9 cellular contexts compared by ENCODE assay signal in genomic region chr15:76196949-76197315, GRCh38.
DNase-seq lines count a peak whose midpoint lies in the region; ATAC-seq and TF ChIP-seq lines count a peak whose summit lies in the region.
"Had no signal": no experiment of that assay in that cellular context is flagged by ENCODE, and none has a peak within 500 bp of the region (broad histone marks: within the 10 kb centered on the region; RNA-seq: fewer than 3 reads in every experiment).

No MANE protein-coding gene starts in this region.

- peak overlapping the region; percentile 33 for H3K27ac Mint-ChIP-seq in neural progenitor cell
- H3K27ac Mint-ChIP-seq: activated naive CD4-positive, alpha-beta T cell treated with anti-CD3 and anti-CD28 coated beads, Interleukin-2, amount 50 U/mL, for 24 hours had no signal

- H3K4me2 ChIP-seq in neural progenitor cell, result no peak overlapping the region

- no peaks in the 10 kb centered on the region for H3K27me3 ChIP-seq in neural progenitor cell

- no peak overlapping the region for H3K4me3 Mint-ChIP-seq in neural progenitor cell
- H3K4me3 Mint-ChIP-seq: activated naive CD4-positive, alpha-beta T cell treated with anti-CD3 and anti-CD28 coated beads, Interleukin-2, amount 50 U/mL, for 24 hours had no signal

- POLR2A ChIA-PET in HEK293T (lab: Yijun Ruan, JAX), result interaction anchor here (1.4 kb wide), 1 partner anchor 139 kb away, joined by 5 read pairs; the partner anchor contains the start of gene ISL2

- H3K4me1 Mint-ChIP-seq in neural progenitor cell, result peaks cover 44% of the 10 kb centered on the region
- H3K4me1 Mint-ChIP-seq: activated naive CD4-positive, alpha-beta T cell treated with anti-CD3 and anti-CD28 coated beads, Interleukin-2, amount 50 U/mL, for 24 hours had no signal

- no peaks in the 10 kb centered on the region for H3K9me3 Mint-ChIP-seq in neural progenitor cell
- H3K9me3 Mint-ChIP-seq: activated naive CD4-positive, alpha-beta T cell treated with anti-CD3 and anti-CD28 coated beads, Interleukin-2, amount 50 U/mL, for 24 hours had no signal

- no peaks in the 10 kb centered on the region for H3F3A ChIP-seq in neural progenitor cell (ENCODE audit: low read depth)

- no peak for ATAC-seq in HG03045 (IDR thresholded peaks at IDR 0.05; ENCODE audit: unreplicated experiment)

- no peaks in the 10 kb centered on the region for H3K36me3 Mint-ChIP-seq in neural progenitor cell
- H3K36me3 Mint-ChIP-seq: activated naive CD4-positive, alpha-beta T cell treated with anti-CD3 and anti-CD28 coated beads, Interleukin-2, amount 50 U/mL, for 24 hours had no signal

- peak; percentile 77 for DNase-seq in Ammon's horn (ENCODE audit: low spot score)
- peak; percentile 59 for DNase-seq in T1000 (lab: John Stamatoyannopoulos, UW)
- DNase-seq in glomerular visceral epithelial cell (ENCODE audit: extremely low spot score), result peak; percentile 15
- DNase-seq in neural progenitor cell (ENCODE audit: low spot score), result no peak
- DNase-seq in effector CD4-positive, alpha-beta T cell, result no peak
- DNase-seq in OCI-M2 (lab: John Stamatoyannopoulos, UW; ENCODE audit: unreplicated experiment), result no peak
- DNase-seq in HEK293T (ENCODE audit: extremely low spot score), result no peak

- no peak for TF ChIP-seq CTCF in neural progenitor cell (IDR thresholded peaks at IDR 0.05)

- no peaks in the 10 kb centered on the region for H4K20me1 ChIP-seq in neural progenitor cell (ENCODE audit: low read depth)

- H3K36me3 ChIP-seq in neural progenitor cell, result no peaks in the 10 kb centered on the region

- H3K4me1 ChIP-seq in neural progenitor cell, result peaks cover 12% of the 10 kb centered on the region

- no peaks in the 10 kb centered on the region for H3K79me2 ChIP-seq in neural progenitor cell (ENCODE audit: low read depth)

- H3K9ac ChIP-seq in neural progenitor cell, result no peak overlapping the region

- CTCF ChIA-PET in HEK293T (lab: Yijun Ruan, JAX), result interaction anchor here (0.6 to 1.3 kb wide), 4 partner anchors 11 to 667 kb away, joined by 3 to 6 read pairs (median 3); no protein-coding TSS in a partner anchor

- H3K9me3 ChIP-seq in neural progenitor cell (ENCODE audit: low read depth), result no peaks in the 10 kb centered on the region

- no peak overlapping the region for H3K4me3 ChIP-seq in neural progenitor cell

- no peak overlapping the region for H3K27ac ChIP-seq in neural progenitor cell

- no peak overlapping the region for H2AFZ ChIP-seq in neural progenitor cell (replicated peaks)

- H3K27me3 Mint-ChIP-seq in neural progenitor cell (ENCODE audit: insufficient read depth, low read depth), result peaks cover 3% of the 10 kb centered on the region
- H3K27me3 Mint-ChIP-seq: activated naive CD4-positive, alpha-beta T cell treated with anti-CD3 and anti-CD28 coated beads, Interleukin-2, amount 50 U/mL, for 24 hours had no signal

TF ChIP-seq in HEK293T, 16 proteins besides CTCF, POLR2A, EP300 and RAD21:
- TF ChIP-seq FOXA1 (IDR thresholded peaks at IDR 0.05), result no peak
- TF ChIP-seq ELF4 (IDR thresholded peaks at IDR 0.05), result no peak
- no peak for TF ChIP-seq BHLHE40 (IDR thresholded peaks at IDR 0.05; ENCODE audit: borderline replicate concordance)
- TF ChIP-seq CTBP1 (IDR thresholded peaks at IDR 0.05; ENCODE audit: borderline replicate concordance), result no peak
- no peak for TF ChIP-seq SUZ12 (IDR thresholded peaks at IDR 0.05)

Comparison
In these comparisons a context has a peak if more than half of its experiments do, and no peak if none do; other contexts are left out.
1. DNase-seq: peak in Ammon's horn (single experiment), T1000 (single experiment) and glomerular visceral epithelial cell (single experiment); none in neural progenitor cell (single experiment), effector CD4-positive, alpha-beta T cell (single experiment), OCI-M2 (single experiment) and HEK293T (single experiment).